ENCODE assay signal across 8 cellular contexts in the genomic region with DNA sequence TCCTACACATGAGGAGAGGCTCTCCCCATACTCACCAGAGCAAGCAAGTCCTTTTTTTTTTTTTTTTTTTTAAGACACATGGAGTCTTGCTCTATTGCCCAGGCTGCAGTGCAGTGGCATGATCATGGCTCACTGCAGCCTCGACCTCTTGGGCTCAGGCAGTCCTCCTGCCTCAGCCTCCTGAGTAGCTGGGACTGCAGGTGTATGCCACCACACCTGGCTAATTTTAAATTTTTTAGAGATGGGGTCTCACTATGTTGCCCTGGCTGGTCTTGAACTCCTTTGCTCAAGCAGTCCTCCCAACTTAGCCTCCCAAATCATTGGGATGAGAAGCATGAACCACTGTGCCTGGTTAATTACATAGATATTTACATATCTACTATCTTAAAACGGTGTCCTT. TPM values are rescaled to one million over a fixed set of nuclear protein-coding genes. Genes with fewer than 3 reads are reported as not detected.
A peak's percentile ranks its signal among the peaks of the same experiment; 100 is the strongest.
DNase-seq lines count a peak whose midpoint lies in the region; ATAC-seq, FAIRE-seq and TF ChIP-seq lines count a peak whose summit lies in the region.
"Not testable (repeated sequence)": the region's sequence is repeated elsewhere in the genome, so short reads cannot be mapped to it uniquely, and the experiment has no call there.
"Had no signal": no experiment of that assay in that cellular context is flagged by ENCODE, and none has a peak within 500 bp of the region (broad histone marks: within the 10 kb centered on the region; RNA-seq: fewer than 3 reads in every experiment).

No MANE protein-coding gene starts in this region.

- H3K4me1 ChIP-seq in BLaER1 (peaks cover 61% of the 10 kb centered on the region), HEK293 (ENCODE audit: control insufficient read depth, insufficient read depth, low read length) (peaks cover 31% of the 10 kb centered on the region), K562 (replicated peaks in 1 of 2; ENCODE audit: control insufficient read depth in 2 of 2, insufficient read depth in 2 of 2, low read length in 2 of 2) (peaks cover 4 to 24% of the 10 kb centered on the region in 2 experiments; a peak in 3 of 5 replicates), HepG2 (ENCODE audit: insufficient read depth, low read length) (peaks cover 32% of the 10 kb centered on the region), osteoblast (ENCODE audit: insufficient read depth, low read length) (peaks cover 55% of the 10 kb centered on the region)

- not testable (repeated sequence) for H4K20me1 ChIP-seq in BLaER1; K562 (replicated peaks; ENCODE audit: control insufficient read depth, insufficient read depth, low read length); HepG2 (ENCODE audit: insufficient read depth, low read length); osteoblast (ENCODE audit: insufficient read depth, low read length)

- intact Hi-C loops in K562 (cut with micrococcal nuclease); HepG2 (cut with micrococcal nuclease; ENCODE audit: unreplicated experiment): not testable (repeated sequence)

- BruUV-seq in K562 (replicated peaks; lab: Mats Ljungman, UMichigan); HepG2 (replicated peaks; lab: Mats Ljungman, UMichigan): not testable (repeated sequence)

- not testable (repeated sequence) for H3K4me3 ChIP-seq in BLaER1; HEK293 (ENCODE audit: low read depth, low read length); K562; HepG2 (replicated peaks in 1 of 3; ENCODE audit: insufficient read depth in 1 of 3, low read depth in 2 of 3, low read length in 3 of 3); osteoblast (ENCODE audit: insufficient read depth, low read length)

- in situ Hi-C loops in K562 (cut with MboI); HepG2 (cut with HindIII; ENCODE audit: extremely low pct_ligation_motif_present, low pct_unique_long_range_greater_than_20kb): not testable (repeated sequence)

- not testable (repeated sequence) for H3K79me2 ChIP-seq in K562 (ENCODE audit: control insufficient read depth, insufficient read depth, low read length); HepG2 (ENCODE audit: insufficient read depth, low read length)
- H3K79me2 ChIP-seq in osteoblast (ENCODE audit: insufficient read depth, low read length) = peaks cover 62% of the 10 kb centered on the region

- not testable (repeated sequence) for H3K9me3 Mint-ChIP-seq in T-helper 2 cell treated with Interferon-gamma antibody and Interleukin-4, amounts not matched to agents 5 μg/mL and 100 μg/mL, for 36 hours; activated CD4-positive, alpha-beta memory T cell treated with anti-CD3 and anti-CD28 coated beads, Interleukin-2, amount 10 ng/mL, durations not matched to agents 7 days and 5 days

- not testable (repeated sequence) for H3K9me3 ChIP-seq in BLaER1; HEK293 (ENCODE audit: control insufficient read depth, insufficient read depth, low read depth, low read length); K562 (replicated peaks; ENCODE audit: control insufficient read depth, insufficient read depth, low read depth, low read length); HepG2 (ENCODE audit: low read length); osteoblast (ENCODE audit: low read depth, low read length)

- not testable (repeated sequence) for TF ChIP-seq RAD21 in K562 (CRISPR knock-in tag; conservative IDR thresholded peaks at IDR 0.05 in 1 of 2, IDR thresholded peaks at IDR 0.05 in 1 of 2); HepG2 (CRISPR knock-in tag; IDR thresholded peaks at IDR 0.05)

- POLR2A ChIA-PET in HEK293 (lab: Yijun Ruan, JAX) = interaction anchor here (4.1 kb wide), 1 partner anchor 14 kb away, joined by 52 read pairs; no protein-coding TSS in a partner anchor
- POLR2A ChIA-PET in activated CD4-positive, alpha-beta memory T cell treated with anti-CD3 and anti-CD28 coated beads, Interleukin-2, amount 10 ng/mL, durations not matched to agents 7 days and 5 days (lab: Charles Lee) = interaction anchor here (1.2 to 9.1 kb wide), 14 partner anchors 9 to 381 kb away, joined by 3 to 845 read pairs (median 22); a partner anchor contains a TSS
- POLR2A ChIA-PET in K562 (lab: Yijun Ruan, JAX) = not testable (repeated sequence)
- POLR2A ChIA-PET in HepG2 (lab: Yijun Ruan, JAX) = interaction anchor here (1.8 kb wide), 1 partner anchor 20 kb away, joined by 7 read pairs; no protein-coding TSS in a partner anchor

- H3K4me2 ChIP-seq in BLaER1 = peak overlapping the region; percentile 85
- not testable (repeated sequence) for H3K4me2 ChIP-seq in K562 (ENCODE audit: insufficient read depth, low read length); HepG2 (ENCODE audit: low read depth, low read length); osteoblast (ENCODE audit: insufficient read depth, low read length)

- peaks cover 62% of the 10 kb centered on the region for H3K4me1 Mint-ChIP-seq in T-helper 2 cell treated with Interferon-gamma antibody and Interleukin-4, amounts not matched to agents 5 μg/mL and 100 μg/mL, for 36 hours (ENCODE audit: low read depth)
- H3K4me1 Mint-ChIP-seq in activated CD4-positive, alpha-beta memory T cell treated with anti-CD3 and anti-CD28 coated beads, Interleukin-2, amount 10 ng/mL, durations not matched to agents 7 days and 5 days = peaks cover 67% of the 10 kb centered on the region

- WGBS in K562 (ENCODE audit: insufficient coverage, low coverage, missing lambda C conversion rate) = 50% methylated on average over 2 of the region's 2 CpGs
- 35% methylated on average over 2 of the region's 2 CpGs for WGBS in HepG2 (ENCODE audit: low lambda C conversion rate)

- H2AFZ ChIP-seq in K562 (ENCODE audit: low read depth, low read length); HepG2 (ENCODE audit: low read length); osteoblast (ENCODE audit: low read length): not testable (repeated sequence)

- H3K36me3 ChIP-seq in BLaER1 = peaks cover 35% of the 10 kb centered on the region
- H3K36me3 ChIP-seq in HEK293 (ENCODE audit: control insufficient read depth in 2 of 2, insufficient read depth in 1 of 2, low read length in 2 of 2); K562 (ENCODE audit: control insufficient read depth, insufficient read depth, low read length); HepG2 (replicated peaks in 1 of 2; ENCODE audit: control insufficient read depth in 1 of 2, insufficient read depth in 2 of 2, low read length in 2 of 2); osteoblast (ENCODE audit: insufficient read depth, low read length): not testable (repeated sequence)

- H3K36me3 Mint-ChIP-seq in T-helper 2 cell treated with Interferon-gamma antibody and Interleukin-4, amounts not matched to agents 5 μg/mL and 100 μg/mL, for 36 hours (ENCODE audit: low read depth) = peaks cover 35% of the 10 kb centered on the region
- peaks cover 57% of the 10 kb centered on the region for H3K36me3 Mint-ChIP-seq in activated CD4-positive, alpha-beta memory T cell treated with anti-CD3 and anti-CD28 coated beads, Interleukin-2, amount 10 ng/mL, durations not matched to agents 7 days and 5 days (ENCODE audit: low read depth)

- H3K27me3 ChIP-seq in BLaER1; K562 (ENCODE audit: control insufficient read depth in 2 of 2, insufficient read depth in 2 of 2, low read length in 2 of 2); HepG2 (ENCODE audit: control insufficient read depth in 1 of 2, insufficient read depth in 2 of 2, low read length in 2 of 2); osteoblast (ENCODE audit: insufficient read depth, low read length): not testable (repeated sequence)

- H3K4me3 Mint-ChIP-seq in T-helper 2 cell treated with Interferon-gamma antibody and Interleukin-4, amounts not matched to agents 5 μg/mL and 100 μg/mL, for 36 hours; activated CD4-positive, alpha-beta memory T cell treated with anti-CD3 and anti-CD28 coated beads, Interleukin-2, amount 10 ng/mL, durations not matched to agents 7 days and 5 days: not testable (repeated sequence)

- CTCF ChIA-PET in HEK293 (lab: Yijun Ruan, JAX) = interaction anchor here (0.6 to 3.0 kb wide), 15 partner anchors 9 to 1070 kb away, joined by 3 to 51 read pairs (median 7); a partner anchor contains a TSS
- CTCF ChIA-PET in activated CD4-positive, alpha-beta memory T cell treated with anti-CD3 and anti-CD28 coated beads, Interleukin-2, amount 10 ng/mL, durations not matched to agents 7 days and 5 days (lab: Charles Lee) = interaction anchor here (0.9 to 3.6 kb wide), 15 partner anchors 10 to 402 kb away, joined by 3 to 63 read pairs (median 15); a partner anchor contains a TSS
- CTCF ChIA-PET in K562 (lab: Yijun Ruan, JAX; ENCODE audit: low intra/inter-chr PET ratio); HepG2 (lab: Yijun Ruan, JAX; ENCODE audit: low intra/inter-chr PET ratio, low total read pairs): not testable (repeated sequence)

- TF ChIP-seq EP300 in K562 (IDR thresholded peaks at IDR 0.05; ENCODE audit: low read length); HepG2 (IDR thresholded peaks at IDR 0.05; ENCODE audit: low read depth in 2 of 2, low read length in 2 of 2); HepG2 (CRISPR knock-in tag; IDR thresholded peaks at IDR 0.05; ENCODE audit: borderline replicate concordance): not testable (repeated sequence)

- H3K27ac Mint-ChIP-seq in T-helper 2 cell treated with Interferon-gamma antibody and Interleukin-4, amounts not matched to agents 5 μg/mL and 100 μg/mL, for 36 hours = peak overlapping the region; percentile 93
- peak overlapping the region; percentile 94 for H3K27ac Mint-ChIP-seq in activated CD4-positive, alpha-beta memory T cell treated with anti-CD3 and anti-CD28 coated beads, Interleukin-2, amount 10 ng/mL, durations not matched to agents 7 days and 5 days

- not testable (repeated sequence) for TF ChIP-seq CTCF in HEK293 (tag by site-specific recombination; IDR thresholded peaks at IDR 0.05); K562 (IDR thresholded peaks at IDR 0.05 in 2 of 3, conservative IDR thresholded peaks at IDR 0.05 in 1 of 3; ENCODE audit: insufficient read depth in 2 of 3, low read depth in 1 of 3, low read length in 3 of 3); HepG2 (CRISPR knock-in tag; IDR thresholded peaks at IDR 0.05); osteoblast (IDR thresholded peaks at IDR 0.05; ENCODE audit: extremely low read depth, low read depth, low read length)

- H3K27me3 Mint-ChIP-seq in T-helper 2 cell treated with Interferon-gamma antibody and Interleukin-4, amounts not matched to agents 5 μg/mL and 100 μg/mL, for 36 hours (ENCODE audit: low read depth); activated CD4-positive, alpha-beta memory T cell treated with anti-CD3 and anti-CD28 coated beads, Interleukin-2, amount 10 ng/mL, durations not matched to agents 7 days and 5 days: not testable (repeated sequence)

- H3K27ac ChIP-seq in BLaER1; HEK293 (ENCODE audit: extremely low read depth, low read depth, low read length); K562 (ENCODE audit: extremely low read depth, low read depth, low read length); HepG2 (ENCODE audit: extremely low read length, insufficient read depth, low read length): not testable (repeated sequence)
- H3K27ac ChIP-seq in osteoblast (ENCODE audit: low read depth, low read length) = peak overlapping the region; percentile 96

- not testable (repeated sequence) for FAIRE-seq in K562 (lab: Jason Lieb, UNC); HepG2 (lab: Jason Lieb, UNC)

- H3K9ac ChIP-seq in BLaER1; K562 (ENCODE audit: insufficient read depth in 1 of 2, low read depth in 2 of 2, low read length in 2 of 2); HepG2 (ENCODE audit: insufficient read depth, low read depth, low read length): not testable (repeated sequence)

- DNase-seq in T-helper 2 cell treated with Interferon-gamma antibody and Interleukin-4, amounts not matched to agents 5 μg/mL and 100 μg/mL, for 36 hours (ENCODE audit: low spot score); activated CD4-positive, alpha-beta memory T cell treated with anti-CD3 and anti-CD28 coated beads, Interleukin-2, amount 10 ng/mL, durations not matched to agents 7 days and 5 days; K562 (ENCODE audit: extremely low read depth in 1 of 4, low spot score in 3 of 4); HepG2 (ENCODE audit: low spot score); osteoblast (ENCODE audit: insufficient read length, low spot score, missing footprints): not testable (repeated sequence)

- ATAC-seq in K562, HepG2: not testable (repeated sequence)

- H3K9me1 ChIP-seq in K562 (ENCODE audit: control insufficient read depth, insufficient read depth, low read length) = not testable (repeated sequence)

- not testable (repeated sequence) for TF ChIP-seq POLR2A in K562 (conservative IDR thresholded peaks at IDR 0.05); HepG2 (IDR thresholded peaks at IDR 0.05; ENCODE audit: insufficient read depth in 1 of 2, low read depth in 2 of 2, low read length in 2 of 2)

RNA-seq across cellular contexts. Expression of a gene that starts 21.0 kb away (rescaled TPM):
- 100 to 1,000 TPM; 164 to 166 TPM for total RNA-seq in activated CD4-positive, alpha-beta memory T cell treated with anti-CD3 and anti-CD28 coated beads, Interleukin-2, amount 10 ng/mL, durations not matched to agents 7 days and 5 days
- 6.1 and 9.5 TPM in 2 replicates for total RNA-seq in K562 (2011; cell fraction: chromatin; rRNA removed; ENCODE audit: low replicate concordance)
- total RNA-seq in K562 (2011; cell fraction: nucleolus; rRNA removed) = 15.8 and 17.9 TPM in 2 replicates
- total RNA-seq in K562 (2011; cell fraction: nucleoplasm; rRNA removed) = 8.5 and 10.2 TPM in 2 replicates
- 32.0 and 35.2 TPM in 2 replicates for total RNA-seq in K562 (2014; rRNA removed)
- 13.5 and 16.0 TPM in 2 replicates for total RNA-seq in K562 (2014; rRNA removed; fragmentation: Illumina TruSeq; extraction: Trizol)
- total RNA-seq in K562 (2015; rRNA removed; fragmentation: Illumina TruSeq; extraction: Trizol) = 16.8 and 18.6 TPM in 2 replicates
- total RNA-seq in K562 (2021) = 23.9 and 27.3 TPM in 2 replicates
- 12.9 and 13.7 TPM in 2 replicates for polyA plus RNA-seq in K562 (2011; rRNA removed)
- polyA plus RNA-seq in K562 (2011; cell fraction: cytosol; rRNA removed) = 5.9 and 6.8 TPM in 2 replicates
- 10.1 and 11.6 TPM in 2 replicates for polyA plus RNA-seq in K562 (2011; cell fraction: nucleus; rRNA removed)
- 22.9 and 24.9 TPM in 2 replicates for polyA plus RNA-seq in K562 (2012)
- 15.5 and 17.5 TPM in 2 replicates for polyA plus RNA-seq in K562 (2014; fragmentation: Illumina TruSeq; extraction: Trizol)
- polyA plus RNA-seq in K562 (2014; fragmentation: Nextera tagmentation; extraction: Ambion mirVana) = 1 to 10 TPM; 2.6 to 3.0 TPM
- 21.0 and 21.9 TPM in 2 replicates for polyA plus RNA-seq in K562 (2014; rRNA removed)
- 8.8 and 9.9 TPM in 2 replicates for polyA minus RNA-seq in K562 (2011; rRNA and poly(A)+ RNA removed)
- 5.1 and 8.9 TPM in 2 replicates for polyA minus RNA-seq in K562 (2011; cell fraction: cytosol; rRNA and poly(A)+ RNA removed)
- 13.9 and 27.3 TPM in 2 replicates for polyA minus RNA-seq in K562 (2011; cell fraction: nucleus; rRNA and poly(A)+ RNA removed)
- total RNA-seq in HepG2 (2016; rRNA removed; fragmentation: Illumina TruSeq; extraction: Trizol) = 37.2 and 39.6 TPM in 2 replicates
- total RNA-seq in HepG2 (2016; cell fraction: cytosol; rRNA removed; fragmentation: Illumina TruSeq; extraction: Trizol; ENCODE audit: low read depth) = 7.8 TPM in 2 replicates
- total RNA-seq in HepG2 (2016; cell fraction: insoluble cytoplasmic fraction; rRNA removed; fragmentation: Illumina TruSeq; extraction: Trizol) = 39.5 and 39.9 TPM in 2 replicates
- total RNA-seq in HepG2 (2016; cell fraction: membrane; rRNA removed; fragmentation: Illumina TruSeq; extraction: Trizol) = 22.3 and 22.5 TPM in 2 replicates
- total RNA-seq in HepG2 (2016; cell fraction: nucleus; rRNA removed; fragmentation: Illumina TruSeq; extraction: Trizol) = 31.7 and 35.6 TPM in 2 replicates
- 18.8 and 20.1 TPM in 2 replicates for polyA plus RNA-seq in HepG2 (2011; rRNA removed)
- polyA plus RNA-seq in HepG2 (2011; cell fraction: cytosol; rRNA removed) = 14.5 and 17.0 TPM in 2 replicates
- polyA plus RNA-seq in HepG2 (2011; cell fraction: nucleus; rRNA removed) = 9.6 and 9.9 TPM in 2 replicates
- polyA plus RNA-seq in HepG2 (2012) = 30.9 and 36.9 TPM in 2 replicates
- polyA plus RNA-seq in HepG2 (2016; cell fraction: cytosol; fragmentation: Illumina TruSeq; extraction: Trizol; ENCODE audit: low read depth) = 3.1 TPM in 2 replicates
- 48.4 and 51.0 TPM in 2 replicates for polyA plus RNA-seq in HepG2 (2016; cell fraction: insoluble cytoplasmic fraction; fragmentation: Illumina TruSeq; extraction: Trizol; ENCODE audit: low read depth)
- polyA plus RNA-seq in HepG2 (2016; cell fraction: membrane; fragmentation: Illumina TruSeq; extraction: Trizol; ENCODE audit: low read depth) = 11.6 TPM in 2 replicates
- polyA plus RNA-seq in HepG2 (2016; cell fraction: nucleus; fragmentation: Illumina TruSeq; extraction: Trizol; ENCODE audit: insufficient read depth, low read depth) = 40.3 and 40.5 TPM in 2 replicates
- 10.2 and 11.3 TPM in 2 replicates for polyA minus RNA-seq in HepG2 (2011; rRNA and poly(A)+ RNA removed; ENCODE audit: low replicate concordance)
- 18.2 and 23.5 TPM in 2 replicates for polyA minus RNA-seq in HepG2 (2011; cell fraction: cytosol; rRNA and poly(A)+ RNA removed)
- 27.1 and 37.2 TPM in 2 replicates for polyA minus RNA-seq in HepG2 (2011; cell fraction: nucleus; rRNA and poly(A)+ RNA removed)
- 44.5 and 52.8 TPM in 2 replicates for total RNA-seq in osteoblast

RNA-seq across cellular contexts. Expression of a gene that starts 42.2 kb away (rescaled TPM):
- total RNA-seq in activated CD4-positive, alpha-beta memory T cell treated with anti-CD3 and anti-CD28 coated beads, Interleukin-2, amount 10 ng/mL, durations not matched to agents 7 days and 5 days = 10 to 100 TPM; 18.6 to 20.1 TPM
- 0.65 and 0.70 TPM in 2 replicates for total RNA-seq in K562 (2011; cell fraction: chromatin; rRNA removed; ENCODE audit: low replicate concordance)
- total RNA-seq in K562 (2011; cell fraction: nucleolus; rRNA removed) = 0.53 TPM in 1 of 2 replicates, not detected in the other
- 0.44 and 0.53 TPM in 2 replicates for total RNA-seq in K562 (2011; cell fraction: nucleoplasm; rRNA removed)
- 0.08 TPM in 1 of 2 replicates, not detected in the other for total RNA-seq in K562 (2014; rRNA removed)
- 0.73 and 0.76 TPM in 2 replicates for total RNA-seq in K562 (2014; rRNA removed; fragmentation: Illumina TruSeq; extraction: Trizol)
- total RNA-seq in K562 (2015; rRNA removed; fragmentation: Illumina TruSeq; extraction: Trizol) = 0.15 and 0.22 TPM in 2 replicates
- total RNA-seq in K562 (2021) = 0.35 TPM in 1 of 2 replicates, not detected in the other
- 0.35 and 0.40 TPM in 2 replicates for polyA plus RNA-seq in K562 (2011; rRNA removed)
- 0.07 and 0.46 TPM in 2 replicates for polyA plus RNA-seq in K562 (2011; cell fraction: cytosol; rRNA removed)
- polyA plus RNA-seq in K562 (2011; cell fraction: nucleus; rRNA removed) = 0.63 and 0.65 TPM in 2 replicates
- polyA plus RNA-seq in K562 (2012) = 0.16 and 0.44 TPM in 2 replicates
- 0.40 and 0.62 TPM in 2 replicates for polyA plus RNA-seq in K562 (2014; fragmentation: Illumina TruSeq; extraction: Trizol)
- under 1 TPM; 0.22 to 0.35 TPM for polyA plus RNA-seq in K562 (2014; fragmentation: Nextera tagmentation; extraction: Ambion mirVana)
- polyA plus RNA-seq in K562 (2014; rRNA removed) = 0.24 TPM in 1 of 2 replicates, not detected in the other
- polyA minus RNA-seq in K562 (2011; rRNA and poly(A)+ RNA removed) = 0.72 TPM in 1 of 2 replicates, not detected in the other
- polyA minus RNA-seq in K562 (2011; cell fraction: cytosol; rRNA and poly(A)+ RNA removed) = not detected in 2 replicates
- 0.78 TPM in 1 of 2 replicates, not detected in the other for polyA minus RNA-seq in K562 (2011; cell fraction: nucleus; rRNA and poly(A)+ RNA removed)
- 1.2 and 1.4 TPM in 2 replicates for total RNA-seq in HepG2 (2016; rRNA removed; fragmentation: Illumina TruSeq; extraction: Trizol)
- 1.2 TPM in 1 of 2 replicates, not detected in the other for total RNA-seq in HepG2 (2016; cell fraction: cytosol; rRNA removed; fragmentation: Illumina TruSeq; extraction: Trizol; ENCODE audit: low read depth)
- 1.3 TPM in 2 replicates for total RNA-seq in HepG2 (2016; cell fraction: insoluble cytoplasmic fraction; rRNA removed; fragmentation: Illumina TruSeq; extraction: Trizol)
- total RNA-seq in HepG2 (2016; cell fraction: membrane; rRNA removed; fragmentation: Illumina TruSeq; extraction: Trizol) = 1.00 and 1.5 TPM in 2 replicates
- 0.99 and 1.4 TPM in 2 replicates for total RNA-seq in HepG2 (2016; cell fraction: nucleus; rRNA removed; fragmentation: Illumina TruSeq; extraction: Trizol)
- polyA plus RNA-seq in HepG2 (2011; rRNA removed) = 1.5 and 2.0 TPM in 2 replicates
- 0.97 and 1.0 TPM in 2 replicates for polyA plus RNA-seq in HepG2 (2011; cell fraction: cytosol; rRNA removed)
- 4.7 and 5.3 TPM in 2 replicates for polyA plus RNA-seq in HepG2 (2011; cell fraction: nucleus; rRNA removed)
- polyA plus RNA-seq in HepG2 (2012) = 0.60 and 2.4 TPM in 2 replicates
- 0.41 and 0.74 TPM in 2 replicates for polyA plus RNA-seq in HepG2 (2016; cell fraction: cytosol; fragmentation: Illumina TruSeq; extraction: Trizol; ENCODE audit: low read depth)
- 0.99 and 1.1 TPM in 2 replicates for polyA plus RNA-seq in HepG2 (2016; cell fraction: insoluble cytoplasmic fraction; fragmentation: Illumina TruSeq; extraction: Trizol; ENCODE audit: low read depth)
- polyA plus RNA-seq in HepG2 (2016; cell fraction: membrane; fragmentation: Illumina TruSeq; extraction: Trizol; ENCODE audit: low read depth) = 1.0 and 1.8 TPM in 2 replicates
- polyA plus RNA-seq in HepG2 (2016; cell fraction: nucleus; fragmentation: Illumina TruSeq; extraction: Trizol; ENCODE audit: insufficient read depth, low read depth) = 4.4 and 4.9 TPM in 2 replicates
- polyA minus RNA-seq in HepG2 (2011; rRNA and poly(A)+ RNA removed; ENCODE audit: low replicate concordance) = 1.8 TPM in 1 of 2 replicates, not detected in the other
- polyA minus RNA-seq in HepG2 (2011; cell fraction: cytosol; rRNA and poly(A)+ RNA removed) = 0.69 TPM in 1 of 2 replicates, not detected in the other
- polyA minus RNA-seq in HepG2 (2011; cell fraction: nucleus; rRNA and poly(A)+ RNA removed) = 1.9 and 2.9 TPM in 2 replicates
- total RNA-seq in osteoblast = under 0.01 and 0.36 TPM in 2 replicates
- polyA plus RNA-seq: CD14-positive monocyte had no signal

RNA-seq across cellular contexts. Expression of a gene that starts 47.3 kb away (rescaled TPM):
- 1 to 10 TPM; 9.2 to 9.9 TPM for total RNA-seq in activated CD4-positive, alpha-beta memory T cell treated with anti-CD3 and anti-CD28 coated beads, Interleukin-2, amount 10 ng/mL, durations not matched to agents 7 days and 5 days
- total RNA-seq in K562 (2011; cell fraction: chromatin; rRNA removed; ENCODE audit: low replicate concordance) = 1.2 and 1.3 TPM in 2 replicates
- total RNA-seq in K562 (2011; cell fraction: nucleolus; rRNA removed) = 1.6 and 1.7 TPM in 2 replicates
- 2.1 and 2.5 TPM in 2 replicates for total RNA-seq in K562 (2011; cell fraction: nucleoplasm; rRNA removed)
- total RNA-seq in K562 (2014; rRNA removed) = 0.41 and 2.0 TPM in 2 replicates
- 0.61 and 0.65 TPM in 2 replicates for total RNA-seq in K562 (2014; rRNA removed; fragmentation: Illumina TruSeq; extraction: Trizol)
- 1.1 TPM in 2 replicates for total RNA-seq in K562 (2015; rRNA removed; fragmentation: Illumina TruSeq; extraction: Trizol)
- 0.89 and 0.93 TPM in 2 replicates for total RNA-seq in K562 (2021)
- 0.49 and 0.84 TPM in 2 replicates for polyA plus RNA-seq in K562 (2011; rRNA removed)
- polyA plus RNA-seq in K562 (2011; cell fraction: cytosol; rRNA removed) = 0.30 and 0.35 TPM in 2 replicates
- 0.74 and 0.97 TPM in 2 replicates for polyA plus RNA-seq in K562 (2011; cell fraction: nucleus; rRNA removed)
- polyA plus RNA-seq in K562 (2012) = 0.82 and 1.4 TPM in 2 replicates
- 0.46 and 0.61 TPM in 2 replicates for polyA plus RNA-seq in K562 (2014; fragmentation: Illumina TruSeq; extraction: Trizol)
- under 1 TPM; 0.28 to 0.45 TPM for polyA plus RNA-seq in K562 (2014; fragmentation: Nextera tagmentation; extraction: Ambion mirVana)
- polyA plus RNA-seq in K562 (2014; rRNA removed) = 0.45 and 0.93 TPM in 2 replicates
- polyA minus RNA-seq in K562 (2011; rRNA and poly(A)+ RNA removed) = 0.74 and 1.1 TPM in 2 replicates
- 0.36 and 1.2 TPM in 2 replicates for polyA minus RNA-seq in K562 (2011; cell fraction: cytosol; rRNA and poly(A)+ RNA removed)
- 1.5 and 2.2 TPM in 2 replicates for polyA minus RNA-seq in K562 (2011; cell fraction: nucleus; rRNA and poly(A)+ RNA removed)
- 0.20 TPM in 1 of 2 replicates, not detected in the other for total RNA-seq in HepG2 (2016; rRNA removed; fragmentation: Illumina TruSeq; extraction: Trizol)
- 0.10 TPM in 1 of 2 replicates, not detected in the other for total RNA-seq in HepG2 (2016; cell fraction: cytosol; rRNA removed; fragmentation: Illumina TruSeq; extraction: Trizol; ENCODE audit: low read depth)
- total RNA-seq in HepG2 (2016; cell fraction: insoluble cytoplasmic fraction; rRNA removed; fragmentation: Illumina TruSeq; extraction: Trizol) = 0.06 and 0.13 TPM in 2 replicates
- 0.06 and 0.48 TPM in 2 replicates for total RNA-seq in HepG2 (2016; cell fraction: membrane; rRNA removed; fragmentation: Illumina TruSeq; extraction: Trizol)
- 0.09 and 0.37 TPM in 2 replicates for total RNA-seq in HepG2 (2016; cell fraction: nucleus; rRNA removed; fragmentation: Illumina TruSeq; extraction: Trizol)
- polyA plus RNA-seq in HepG2 (2011; rRNA removed) = 0.16 and 0.84 TPM in 2 replicates
- 0.05 and 0.30 TPM in 2 replicates for polyA plus RNA-seq in HepG2 (2011; cell fraction: cytosol; rRNA removed)
- 0.13 and 0.14 TPM in 2 replicates for polyA plus RNA-seq in HepG2 (2011; cell fraction: nucleus; rRNA removed)
- polyA plus RNA-seq in HepG2 (2012) = 0.19 and 0.62 TPM in 2 replicates
- polyA plus RNA-seq in HepG2 (2016; cell fraction: cytosol; fragmentation: Illumina TruSeq; extraction: Trizol; ENCODE audit: low read depth) = 0.25 and 0.29 TPM in 2 replicates
- 0.04 and 0.07 TPM in 2 replicates for polyA plus RNA-seq in HepG2 (2016; cell fraction: insoluble cytoplasmic fraction; fragmentation: Illumina TruSeq; extraction: Trizol; ENCODE audit: low read depth)
- polyA plus RNA-seq in HepG2 (2016; cell fraction: membrane; fragmentation: Illumina TruSeq; extraction: Trizol; ENCODE audit: low read depth) = not detected in 2 replicates
- polyA plus RNA-seq in HepG2 (2016; cell fraction: nucleus; fragmentation: Illumina TruSeq; extraction: Trizol; ENCODE audit: insufficient read depth, low read depth) = 1.4 TPM in 1 of 2 replicates, not detected in the other
- 0.66 and 1.8 TPM in 2 replicates for polyA minus RNA-seq in HepG2 (2011; rRNA and poly(A)+ RNA removed; ENCODE audit: low replicate concordance)
- polyA minus RNA-seq in HepG2 (2011; cell fraction: cytosol; rRNA and poly(A)+ RNA removed) = 0.18 TPM in 1 of 2 replicates, not detected in the other
- 0.50 and 1.7 TPM in 2 replicates for polyA minus RNA-seq in HepG2 (2011; cell fraction: nucleus; rRNA and poly(A)+ RNA removed)
- 3.2 and 3.3 TPM in 2 replicates for total RNA-seq in osteoblast
